In the genomic region with DNA sequence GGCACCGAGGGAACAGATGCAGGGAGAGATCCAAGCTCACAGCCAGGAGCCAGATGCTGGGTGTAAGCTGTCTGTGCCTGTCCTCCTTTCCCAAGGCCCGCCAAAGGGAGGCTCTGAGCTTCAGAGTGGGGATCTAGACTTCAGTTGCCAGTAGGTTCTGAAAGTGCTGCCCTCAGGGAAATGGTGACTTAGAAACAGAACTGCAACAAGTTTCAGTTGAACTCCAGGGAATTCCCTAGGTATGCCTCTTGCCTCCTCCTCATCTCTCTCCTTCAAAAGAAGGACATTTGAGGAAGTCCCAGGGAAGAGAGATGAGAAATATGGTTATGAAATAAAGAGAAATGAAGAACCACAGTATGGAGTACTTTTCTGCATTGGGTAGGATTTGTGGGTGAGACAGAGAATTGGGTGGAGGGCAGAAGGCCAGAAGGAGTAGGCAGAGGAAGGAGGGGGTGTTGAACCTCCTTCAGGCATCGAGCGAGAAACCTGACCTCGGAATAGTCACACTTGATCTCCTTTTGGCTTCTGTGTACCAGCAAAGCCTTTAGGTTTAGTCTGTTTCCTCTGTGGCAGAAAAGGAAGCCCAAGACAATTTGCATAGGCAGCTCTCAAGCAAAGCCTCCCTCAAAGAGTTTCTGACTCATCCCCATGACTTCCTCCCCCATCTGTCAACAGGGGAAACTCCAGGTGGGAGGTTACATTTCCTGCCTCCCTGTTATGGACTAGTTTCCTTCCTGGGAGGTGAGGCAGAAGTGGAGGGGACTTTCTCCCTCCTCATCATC, we compare ENCODE assay signal across 8 cellular contexts. TPM values are rescaled to one million over a fixed set of nuclear protein-coding genes. Genes with fewer than 3 reads are reported as not detected.
DNase-seq lines count a peak whose midpoint lies in the region; ATAC-seq and TF ChIP-seq lines count a peak whose summit lies in the region.

No MANE protein-coding gene starts in this region.

- peak overlapping the region; percentile 80 for H3K27ac ChIP-seq in OCI-LY7 (ENCODE audit: low read depth, low read length, poor library complexity, severe bottlenecking)
- peak overlapping the region; percentile 63 for H3K27ac ChIP-seq in left ventricle myocardium inferior (replicated peaks)
- H3K27ac ChIP-seq in sigmoid colon, result peak overlapping the region in 1 of 4 donors; percentile 25

- DNase-seq in AG20443 (ENCODE audit: low spot score) (peak; percentile 65), OCI-LY7 (ENCODE audit: low spot score) (peak; percentile 93), activated T-helper 1 cell treated with Interleukin-2 at 50 U/mL for 16 hours (ENCODE audit: low read depth) (peak; percentile 22), left ventricle myocardium inferior (no peak), sigmoid colon (no peak)
- DNase-seq in stimulated activated CD4-positive, alpha-beta T cell treated with anti-CD3 and anti-CD28 coated beads, Interleukin-1b, Interleukin-23, amount 100 ng/mL, for 48 hours, result peak; percentile 66

- H3K4me1 ChIP-seq in OCI-LY7 (ENCODE audit: insufficient read depth, low read length, poor library complexity, severe bottlenecking), result peaks cover 75% of the 10 kb centered on the region
- peaks cover 17% of the 10 kb centered on the region for H3K4me1 ChIP-seq in left ventricle myocardium inferior
- peaks cover 0 to 18% (median 2%) of the 10 kb centered on the region in 4 donors for H3K4me1 ChIP-seq in sigmoid colon

- no peak overlapping the region; the same call in 1 of the 2 replicates for H2AFZ ChIP-seq in OCI-LY7 (ENCODE audit: low read length)

- H3K27me3 ChIP-seq in left ventricle myocardium inferior (ENCODE audit: low read depth), result no peaks in the 10 kb centered on the region
- no peaks in the 10 kb centered on the region for H3K27me3 ChIP-seq in sigmoid colon

- H3K79me2 ChIP-seq in OCI-LY7 (ENCODE audit: insufficient read depth, low read depth, low read length), result no peaks in the 10 kb centered on the region

- TF ChIP-seq CTCF in OCI-LY7 (conservative IDR thresholded peaks at IDR 0.05; ENCODE audit: low read length) (no peak), left ventricle myocardium inferior (IDR thresholded peaks at IDR 0.05; ENCODE audit: borderline replicate concordance) (no peak), sigmoid colon (IDR thresholded peaks at IDR 0.05) (no peak)

- H3K9me2 ChIP-seq in OCI-LY7 (ENCODE audit: insufficient read depth, low read length), result no peaks in the 10 kb centered on the region

- no peaks in the 10 kb centered on the region for H3K9me3 ChIP-seq in OCI-LY7 (ENCODE audit: low read length)
- no peaks in the 10 kb centered on the region for H3K9me3 ChIP-seq in left ventricle myocardium inferior (replicated peaks)
- no peaks in the 10 kb centered on the region for H3K9me3 ChIP-seq in sigmoid colon

- H3K36me3 ChIP-seq in OCI-LY7 (ENCODE audit: insufficient read depth, low read length) (no peaks in the 10 kb centered on the region), left ventricle myocardium inferior (no peaks in the 10 kb centered on the region), sigmoid colon (no peaks in the 10 kb centered on the region)

- TSS peak; percentile 97 for BruUV-seq in OCI-LY7 (replicated peaks; lab: Mats Ljungman, UMichigan)

- intact Hi-C loops in OCI-LY7 (cut with micrococcal nuclease; ENCODE audit: unreplicated experiment), result loop anchor here (1.0 to 5.0 kb wide), 7 partner anchors 14 to 282 kb away; a partner anchor contains a TSS
- intact Hi-C loops in left ventricle myocardium inferior (cut with micrococcal nuclease), result no loop called here
- intact Hi-C loops in sigmoid colon (cut with DNase I), result no loop called here

- H3K4me3 ChIP-seq in OCI-LY7 (ENCODE audit: low read depth, low read length, poor library complexity, severe bottlenecking), result peak overlapping the region; percentile 48
- no peak overlapping the region for H3K4me3 ChIP-seq in left ventricle myocardium inferior
- H3K4me3 ChIP-seq in sigmoid colon, result no peak overlapping the region

- 48 to 86% methylated on average over 5 of the region's 5 CpGs for WGBS in sigmoid colon, 2 donors

- CTCF ChIA-PET in OCI-LY7 (lab: Charles Lee; ENCODE audit: unreplicated experiment), result interaction anchor here (1.0 to 3.3 kb wide), 3 partner anchors 11 to 31 kb away, joined by 3 to 37 read pairs (median 3); no protein-coding TSS in a partner anchor

- POLR2A ChIA-PET in OCI-LY7 (lab: Charles Lee), result interaction anchor here (0.6 to 7.2 kb wide), 26 partner anchors 9 to 303 kb away, joined by 3 to 158 read pairs (median 4); no protein-coding TSS in a partner anchor

- no peak for TF ChIP-seq POLR2A in sigmoid colon (IDR thresholded peaks at IDR 0.05)

- H4K20me1 ChIP-seq in OCI-LY7 (ENCODE audit: insufficient read depth, low read length), result no peaks in the 10 kb centered on the region

- ATAC-seq in GM18907 (IDR thresholded peaks at IDR 0.05; ENCODE audit: unreplicated experiment), result peak; percentile 93
- peak; percentile 94 for ATAC-seq in HG03097 (IDR thresholded peaks at IDR 0.05; ENCODE audit: low FRiP score, unreplicated experiment)

- H3K4me2 ChIP-seq in OCI-LY7 (ENCODE audit: low read length), result peak overlapping the region; percentile 65

- no peak for TF ChIP-seq EP300 in sigmoid colon (IDR thresholded peaks at IDR 0.05)

RNA-seq across cellular contexts. Expression of a gene that starts 45.7 kb away (rescaled TPM):
- 3.5 and 8.2 TPM in 2 replicates for total RNA-seq in OCI-LY7 (2014; rRNA removed; shearing (Covaris generic))
- total RNA-seq in OCI-LY7 (2022) (42.9 and 52.6 TPM in 2 replicates), left ventricle myocardium inferior (2.0 TPM), sigmoid colon (10 to 100 TPM; 65.8 to 94.9 (median 75.0) TPM)
- 1 to 10 TPM; 1.2 to 5.9 (median 2.5) TPM for polyA plus RNA-seq in sigmoid colon

Comparison
In these comparisons a context has a peak if more than half of its experiments do, and no peak if none do; other contexts are left out.
1. DNase-seq: peak in AG20443 (single experiment), OCI-LY7 (single experiment), activated T-helper 1 cell treated with Interleukin-2 at 50 U/mL for 16 hours (single experiment) and stimulated activated CD4-positive, alpha-beta T cell treated with anti-CD3 and anti-CD28 coated beads, Interleukin-1b, Interleukin-23, amount 100 ng/mL, for 48 hours (single experiment); none in left ventricle myocardium inferior (single experiment) and sigmoid colon (single experiment).